ENCODE assay signal across 14 cellular contexts in the genomic region with DNA sequence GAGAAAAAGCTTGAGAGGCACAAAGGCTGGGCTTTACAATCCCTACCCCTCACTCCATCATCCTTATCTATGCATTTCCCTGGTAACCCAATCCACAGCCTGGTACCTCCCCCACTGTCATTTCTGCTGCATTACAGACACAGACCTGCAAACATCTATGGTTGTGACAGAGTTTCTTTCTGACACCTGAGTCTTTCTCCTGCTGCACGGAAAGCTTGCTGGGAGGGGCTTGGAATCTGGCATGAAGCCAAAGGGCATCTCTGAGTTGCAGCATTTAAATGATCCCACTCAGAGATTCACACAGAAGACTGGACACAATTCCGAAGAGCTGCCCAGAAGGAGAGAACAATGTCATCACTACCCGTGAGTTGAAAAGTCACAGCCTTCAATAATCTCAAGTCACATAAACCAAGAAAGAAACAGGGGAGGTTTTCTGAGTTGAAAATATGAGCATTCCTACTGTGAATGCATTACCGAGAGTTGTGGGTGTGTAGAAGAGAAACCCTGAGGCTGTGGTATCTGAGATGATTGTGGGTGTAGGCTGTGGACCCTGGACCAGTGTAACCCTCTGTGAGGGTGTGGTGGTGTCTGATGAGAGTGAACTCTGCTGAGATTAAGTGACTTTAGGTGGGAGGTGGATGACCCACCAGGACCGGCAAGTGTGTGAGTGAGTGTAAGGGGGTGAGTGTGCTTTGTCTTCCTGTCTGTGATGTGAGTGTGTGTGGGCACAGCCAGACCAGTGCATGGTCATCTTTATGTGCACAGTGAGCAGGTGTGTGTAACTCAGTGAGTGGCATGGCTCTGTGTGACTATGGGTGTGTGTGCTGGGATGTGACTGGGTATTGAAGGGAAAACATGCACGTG. TPM values are rescaled to one million over a fixed set of nuclear protein-coding genes. Genes with fewer than 3 reads are reported as not detected.
A peak's percentile ranks its signal among the peaks of the same experiment; 100 is the strongest.
DNase-seq lines count a peak whose midpoint lies in the region; ATAC-seq, FAIRE-seq and TF ChIP-seq lines count a peak whose summit lies in the region.
"Had no signal": no experiment of that assay in that cellular context is flagged by ENCODE, and none has a peak within 500 bp of the region (broad histone marks: within the 10 kb centered on the region; RNA-seq: fewer than 3 reads in every experiment).

A gene with protein sequence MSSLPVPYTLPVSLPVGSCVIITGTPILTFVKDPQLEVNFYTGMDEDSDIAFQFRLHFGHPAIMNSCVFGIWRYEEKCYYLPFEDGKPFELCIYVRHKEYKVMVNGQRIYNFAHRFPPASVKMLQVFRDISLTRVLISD (plus strand): TSS at position 301 of the 864 bp plus-strand sequence. CDS start 48 bp downstream, at position 349.

- no peak within 1 kb of the TSS for H3K27ac Mint-ChIP-seq in Caco-2 (ENCODE audit: unreplicated experiment)
- no peak within 1 kb of the TSS for H3K27ac Mint-ChIP-seq in activated naive CD8-positive, alpha-beta T cell treated with anti-CD3 and anti-CD28 coated beads, Interleukin-2, amount 50 U/mL, for 24 hours

- no peaks in the 10 kb centered on the region for H3K27me3 Mint-ChIP-seq in Caco-2 (ENCODE audit: insufficient read depth, unreplicated experiment)
- H3K27me3 Mint-ChIP-seq in activated naive CD8-positive, alpha-beta T cell treated with anti-CD3 and anti-CD28 coated beads, Interleukin-2, amount 50 U/mL, for 24 hours, result peaks cover 8% of the 10 kb centered on the region

- CTCF ChIA-PET in Caco-2 (lab: Charles Lee), result no interaction called here
- CTCF ChIA-PET in PC-9 (lab: Charles Lee), result no interaction called here
- CTCF ChIA-PET in SK-N-SH (lab: Yijun Ruan, JAX), result interaction anchor here (1.4 kb wide), 1 partner anchor 33 kb away, joined by 3 read pairs; no protein-coding TSS in a partner anchor

- WGBS in SK-N-SH (ENCODE audit: low lambda C conversion rate), result 6% methylated on average over 6 of the region's 6 CpGs

- H3F3A ChIP-seq in PC-9 (ENCODE audit: insufficient read depth, low read depth), result no peaks in the 10 kb centered on the region
- no peaks in the 10 kb centered on the region for H3F3A ChIP-seq in SK-N-SH (replicated peaks; ENCODE audit: insufficient read depth)

- H2AFZ ChIP-seq in PC-9 (no peak within 1 kb of the TSS), SK-N-SH (ENCODE audit: low read depth) (no peak within 1 kb of the TSS)

- H3K4me3 ChIP-seq in Caco-2 (ENCODE audit: low read depth, low read length) (peak within 1 kb of the TSS; percentile 23), PC-9 (no peak within 1 kb of the TSS), SK-N-SH (ENCODE audit: low read depth in 2 of 2, low read length in 1 of 2) (no peak within 1 kb of the TSS)

- TF ChIP-seq RAD21 in SK-N-SH (IDR thresholded peaks at IDR 0.05; ENCODE audit: low read length), result no peak

- FAIRE-seq in GM18507 (lab: Jason Lieb, UNC), result peak; percentile 70

- H3K27ac ChIP-seq in PC-9 (no peak within 1 kb of the TSS), SK-N-SH (ENCODE audit: low read depth in 2 of 2, low read length in 1 of 2) (no peak within 1 kb of the TSS)
- H3K27ac ChIP-seq: foreskin keratinocyte had no signal

- no peak within 1 kb of the TSS for H3K4me3 Mint-ChIP-seq in Caco-2 (ENCODE audit: unreplicated experiment)
- no peak within 1 kb of the TSS for H3K4me3 Mint-ChIP-seq in activated naive CD8-positive, alpha-beta T cell treated with anti-CD3 and anti-CD28 coated beads, Interleukin-2, amount 50 U/mL, for 24 hours
- H3K4me3 Mint-ChIP-seq: CD4-positive, alpha-beta T cell had no signal

- POLR2A ChIA-PET in Caco-2 (lab: Charles Lee), result no interaction called here
- POLR2A ChIA-PET in PC-9 (lab: Charles Lee; ENCODE audit: unreplicated experiment), result no interaction called here
- POLR2A ChIA-PET in SK-N-SH (lab: Yijun Ruan, JAX), result interaction anchor here (0.6 kb wide), 1 partner anchor 47 kb away, joined by 5 read pairs; no protein-coding TSS in a partner anchor

- no peak for TF ChIP-seq EP300 in SK-N-SH (IDR thresholded peaks at IDR 0.05; ENCODE audit: borderline replicate concordance in 1 of 2, low read depth in 1 of 2, low read length in 1 of 2)

- DNase-seq in Caco-2, result peak in 1 of 2 experiments; percentile 44
- DNase-seq in GM18507 (ENCODE audit: extremely low spot score, insufficient read length, low read depth), result no peak
- DNase-seq in NCI-H748 (lab: John Stamatoyannopoulos, UW; ENCODE audit: unreplicated experiment), result peak; percentile 88
- DNase-seq in activated naive CD8-positive, alpha-beta T cell treated with anti-CD3 and anti-CD28 coated beads, Interleukin-2, amount 50 U/mL, for 24 hours, result no peak
- DNase-seq in LoVo (ENCODE audit: low spot score), result no peak
- DNase-seq in PC-9, result no peak
- DNase-seq in SK-N-SH, result no peak
- DNase-seq: aorta; CD4-positive, alpha-beta T cell; foreskin keratinocyte; islet precursor cell; NCI-H1092 had no signal

- H3K9me3 ChIP-seq in Caco-2, result no peaks in the 10 kb centered on the region; the same call in 1 of the 2 replicates
- no peaks in the 10 kb centered on the region for H3K9me3 ChIP-seq in PC-9 (ENCODE audit: insufficient read depth, low read depth)
- no peaks in the 10 kb centered on the region for H3K9me3 ChIP-seq in SK-N-SH

- H4K20me1 ChIP-seq in PC-9 (ENCODE audit: insufficient read depth) (no peaks in the 10 kb centered on the region), SK-N-SH (ENCODE audit: insufficient read depth) (no peaks in the 10 kb centered on the region)

- intact Hi-C loops in Caco-2 (cut with micrococcal nuclease; ENCODE audit: unreplicated experiment) (no loop called here), PC-9 (cut with micrococcal nuclease; ENCODE audit: unreplicated experiment) (no loop called here)

- no peak within 1 kb of the TSS for H3K4me2 ChIP-seq in PC-9
- H3K4me2 ChIP-seq in SK-N-SH, result no peak within 1 kb of the TSS

- H3K27me3 ChIP-seq in Caco-2 (replicated peaks; ENCODE audit: control insufficient read depth, insufficient read depth, low read length), result no peaks in the 10 kb centered on the region
- H3K27me3 ChIP-seq in PC-9 (ENCODE audit: insufficient read depth, low read depth), result peaks cover 68% of the 10 kb centered on the region
- peaks cover 10% of the 10 kb centered on the region; the same call in 1 of the 2 replicates for H3K27me3 ChIP-seq in SK-N-SH (ENCODE audit: insufficient read depth)
- H3K27me3 ChIP-seq: foreskin keratinocyte had no signal

- peaks cover 8% of the 10 kb centered on the region for H3K4me1 ChIP-seq in Caco-2
- H3K4me1 ChIP-seq in PC-9 (replicated peaks; ENCODE audit: insufficient read depth), result no peaks in the 10 kb centered on the region
- H3K4me1 ChIP-seq in SK-N-SH (ENCODE audit: control insufficient read depth in 1 of 2, insufficient read depth in 2 of 2, low read depth in 1 of 2, low read length in 1 of 2), result no peaks in the 10 kb centered on the region
- H3K4me1 ChIP-seq: foreskin keratinocyte had no signal

- H3K36me3 ChIP-seq in Caco-2 (ENCODE audit: control insufficient read depth, insufficient read depth, low read length), result no peaks in the 10 kb centered on the region
- no peaks in the 10 kb centered on the region for H3K36me3 ChIP-seq in PC-9 (ENCODE audit: low read depth)
- H3K36me3 ChIP-seq in SK-N-SH (replicated peaks in 1 of 2; ENCODE audit: control insufficient read depth in 1 of 2, insufficient read depth in 2 of 2, low read length in 1 of 2), result no peaks in the 10 kb centered on the region

- H3K36me3 Mint-ChIP-seq in Caco-2 (ENCODE audit: insufficient read depth, unreplicated experiment), result no peaks in the 10 kb centered on the region
- H3K36me3 Mint-ChIP-seq in activated naive CD8-positive, alpha-beta T cell treated with anti-CD3 and anti-CD28 coated beads, Interleukin-2, amount 50 U/mL, for 24 hours (ENCODE audit: low read depth), result no peaks in the 10 kb centered on the region

- peak; percentile 66 for ATAC-seq in activated naive CD8-positive, alpha-beta T cell treated with anti-CD3 and anti-CD28 coated beads, Interleukin-2, amount 50 U/mL, for 24 hours
- ATAC-seq: foreskin keratinocyte had no signal

- H3K9me3 Mint-ChIP-seq in Caco-2 (ENCODE audit: unreplicated experiment), result no peaks in the 10 kb centered on the region
- H3K9me3 Mint-ChIP-seq in activated naive CD8-positive, alpha-beta T cell treated with anti-CD3 and anti-CD28 coated beads, Interleukin-2, amount 50 U/mL, for 24 hours, result no peaks in the 10 kb centered on the region
- H3K9me3 Mint-ChIP-seq: CD4-positive, alpha-beta T cell had no signal

- H3K79me2 ChIP-seq in PC-9 (ENCODE audit: low read depth) (no peaks in the 10 kb centered on the region), SK-N-SH (ENCODE audit: insufficient read depth) (no peaks in the 10 kb centered on the region)

- H3K9me2 ChIP-seq in PC-9 (ENCODE audit: insufficient read depth), result no peaks in the 10 kb centered on the region
- no peaks in the 10 kb centered on the region for H3K9me2 ChIP-seq in SK-N-SH

- no peak within 1 kb of the TSS for H3K9ac ChIP-seq in SK-N-SH

- H3K4me1 Mint-ChIP-seq in Caco-2 (ENCODE audit: low read depth, unreplicated experiment), result peaks cover 19% of the 10 kb centered on the region
- peaks cover 21% of the 10 kb centered on the region for H3K4me1 Mint-ChIP-seq in activated naive CD8-positive, alpha-beta T cell treated with anti-CD3 and anti-CD28 coated beads, Interleukin-2, amount 50 U/mL, for 24 hours

- TF ChIP-seq CTCF in Caco-2 (IDR thresholded peaks at IDR 0.05; ENCODE audit: insufficient read depth in 1 of 2, low read depth in 1 of 2, low read length in 1 of 2, severe bottlenecking in 1 of 2, unreplicated experiment in 1 of 2) (no peak), PC-9 (conservative IDR thresholded peaks at IDR 0.05) (no peak), SK-N-SH (IDR thresholded peaks at IDR 0.05) (no peak)

- BruUV-seq in Caco-2 (replicated peaks; lab: Mats Ljungman, UMichigan) (no TSS peak), PC-9 (replicated peaks; lab: Mats Ljungman, UMichigan) (no TSS peak)

TF ChIP-seq in SK-N-SH, 30 proteins besides CTCF, POLR2A, EP300 and RAD21 (continues in another document):
- no peak for TF ChIP-seq GATA2 (CRISPR knock-in tag; IDR thresholded peaks at IDR 0.05)
- no peak for TF ChIP-seq NFIC (IDR thresholded peaks at IDR 0.05; ENCODE audit: borderline replicate concordance)
- TF ChIP-seq USF1 (IDR thresholded peaks at IDR 0.05; ENCODE audit: borderline replicate concordance, low read depth), result no peak
- no peak for TF ChIP-seq JUND (IDR thresholded peaks at IDR 0.05)
- TF ChIP-seq POLR2AphosphoS5 (IDR thresholded peaks at IDR 0.05; ENCODE audit: low read depth, low read length), result no peak
- no peak for TF ChIP-seq TAF1 (IDR thresholded peaks at IDR 0.05; ENCODE audit: borderline replicate concordance, low read depth, low read length)

RNA-seq across cellular contexts. Expression of the gene that starts here (rescaled TPM):
- 1.2 and 2.4 TPM in 2 replicates for total RNA-seq in Caco-2 (2022)
- total RNA-seq in PC-9 (2021), result not detected in 2 replicates
- polyA plus RNA-seq in SK-N-SH (2012; rRNA removed), result not detected in 2 replicates
- not detected in 2 replicates for polyA plus RNA-seq in SK-N-SH (2012; cell fraction: cytosol; rRNA removed)
- polyA plus RNA-seq in SK-N-SH (2012; cell fraction: nucleus; rRNA removed), result not detected in 2 replicates
- total RNA-seq: aorta; CD4-positive, alpha-beta T cell; foreskin keratinocyte; H4; pulmonary artery endothelial cell had no signal
- polyA plus RNA-seq: aorta, foreskin keratinocyte had no signal
